Comparison of ENCODE assay signal across 17 cellular contexts in genomic region chr15:36577082-36577481, GRCh38. TPM values are rescaled to one million over a fixed set of nuclear protein-coding genes. Genes with fewer than 3 reads are reported as not detected.
A peak's percentile ranks its signal among the peaks of the same experiment; 100 is the strongest.
DNase-seq lines count a peak whose midpoint lies in the region; ATAC-seq, FAIRE-seq and TF ChIP-seq lines count a peak whose summit lies in the region.
"Had no signal": no experiment of that assay in that cellular context is flagged by ENCODE, and none has a peak within 500 bp of the region (broad histone marks: within the 10 kb centered on the region; RNA-seq: fewer than 3 reads in every experiment).

No MANE protein-coding gene starts in this region.

- H3K4me1 Mint-ChIP-seq in Caco-2 (ENCODE audit: low read depth, unreplicated experiment) = peaks cover 5% of the 10 kb centered on the region

- H3K4me3 Mint-ChIP-seq in Caco-2 (ENCODE audit: unreplicated experiment) = peak overlapping the region; percentile 18

- peaks cover 20% of the 10 kb centered on the region for H3K79me2 ChIP-seq in SK-N-SH (ENCODE audit: insufficient read depth)

- in situ Hi-C loops in gastrocnemius medialis (cut with MboI; ENCODE audit: low sequenced_read_pairs in 4 of 4) = no loop called here

- TF ChIP-seq RAD21 in SK-N-SH (IDR thresholded peaks at IDR 0.05; ENCODE audit: low read length) = no peak

- no peaks in the 10 kb centered on the region for H3K9me3 Mint-ChIP-seq in Caco-2 (ENCODE audit: unreplicated experiment)

- BruUV-seq in Caco-2 (replicated peaks; lab: Mats Ljungman, UMichigan) = no TSS peak

- no peaks in the 10 kb centered on the region for H3F3A ChIP-seq in SK-N-SH (replicated peaks; ENCODE audit: insufficient read depth)

- H3K9ac ChIP-seq in SK-N-SH = no peak overlapping the region

- peaks cover 8% of the 10 kb centered on the region; the same call in 1 of the 2 replicates for H3K4me1 ChIP-seq in Caco-2
- peaks cover 0 to 6% of the 10 kb centered on the region in 2 experiments; a peak in 2 of 4 replicates for H3K4me1 ChIP-seq in SK-N-SH (ENCODE audit: control insufficient read depth in 1 of 2, insufficient read depth in 2 of 2, low read depth in 1 of 2, low read length in 1 of 2)
- peaks cover 12 to 16% of the 10 kb centered on the region in 2 donors for H3K4me1 ChIP-seq in gastrocnemius medialis

- CTCF ChIA-PET in Caco-2 (lab: Charles Lee) = interaction anchor here (0.6 kb wide), 1 partner anchor 824 kb away, joined by 5 read pairs; no protein-coding TSS in a partner anchor
- CTCF ChIA-PET in SK-N-SH (lab: Yijun Ruan, JAX) = no interaction called here

- no peaks in the 10 kb centered on the region for H3K9me2 ChIP-seq in SK-N-SH

- DNase-seq in Caco-2 = no peak
- DNase-seq in SK-N-SH = no peak
- DNase-seq in left kidney (ENCODE audit: low read depth, low spot score) = peak; percentile 20
- no peak for DNase-seq in gastrocnemius medialis
- no peak for DNase-seq in DMS 273 (lab: John Stamatoyannopoulos, UW; ENCODE audit: unreplicated experiment)
- DNase-seq in NCI-H82 treated with DMSO at 0.1 percent for 48 hours (lab: John Stamatoyannopoulos, UW; ENCODE audit: unreplicated experiment) = no peak
- DNase-seq in GM19239 (ENCODE audit: insufficient read length, low spot score) = no peak
- DNase-seq: ACHN, AML-193, DMS53, NCI-H1105 treated with DMSO at 0.1 percent for 48 hours, NCI-H187, NCI-H446, OCI-M1 had no signal

- no peak for TF ChIP-seq POLR2A in gastrocnemius medialis (IDR thresholded peaks at IDR 0.05)

- H3K9me3 ChIP-seq in Caco-2 (no peaks in the 10 kb centered on the region), SK-N-SH (no peaks in the 10 kb centered on the region), gastrocnemius medialis (no peaks in the 10 kb centered on the region)
- H3K9me3 ChIP-seq: HAP-1, SJSA1 had no signal

- H3K27me3 ChIP-seq in Caco-2 (replicated peaks; ENCODE audit: control insufficient read depth, insufficient read depth, low read length) (no peaks in the 10 kb centered on the region), SK-N-SH (ENCODE audit: insufficient read depth) (no peaks in the 10 kb centered on the region), gastrocnemius medialis (no peaks in the 10 kb centered on the region)
- H3K27me3 ChIP-seq: SJSA1 had no signal

- POLR2A ChIA-PET in Caco-2 (lab: Charles Lee) = no interaction called here
- POLR2A ChIA-PET in SK-N-SH (lab: Yijun Ruan, JAX) = no interaction called here

- ATAC-seq in gastrocnemius medialis = no peak

- no peak for TF ChIP-seq CTCF in Caco-2 (IDR thresholded peaks at IDR 0.05; ENCODE audit: insufficient read depth in 1 of 2, low read depth in 1 of 2, low read length in 1 of 2, severe bottlenecking in 1 of 2, unreplicated experiment in 1 of 2)
- TF ChIP-seq CTCF in SK-N-SH (IDR thresholded peaks at IDR 0.05) = no peak
- no peak for TF ChIP-seq CTCF in gastrocnemius medialis (IDR thresholded peaks at IDR 0.05 in 4 of 5, conservative IDR thresholded peaks at IDR 0.05 in 1 of 5)

- 82% methylated on average over 4 of the region's 4 CpGs for WGBS in SK-N-SH (ENCODE audit: low lambda C conversion rate)

- H3K36me3 Mint-ChIP-seq in Caco-2 (ENCODE audit: insufficient read depth, unreplicated experiment) = peaks cover 15% of the 10 kb centered on the region

- no peaks in the 10 kb centered on the region for H3K27me3 Mint-ChIP-seq in Caco-2 (ENCODE audit: insufficient read depth, unreplicated experiment)

- intact Hi-C loops in Caco-2 (cut with micrococcal nuclease; ENCODE audit: unreplicated experiment) = loop anchor here (5.0 kb wide), 1 partner anchor 220 kb away; no protein-coding TSS in a partner anchor
- intact Hi-C loops in gastrocnemius medialis (cut with DNase I; ENCODE audit: low total_unique reads) = loop anchor here (10.0 kb wide), 1 partner anchor 1678 kb away; the partner anchor contains the start of gene SPRED1

- FAIRE-seq in GM19239 (lab: Jason Lieb, UNC) = no peak

- TF ChIP-seq EP300 in SK-N-SH (IDR thresholded peaks at IDR 0.05; ENCODE audit: borderline replicate concordance in 1 of 2, low read depth in 1 of 2, low read length in 1 of 2) = no peak

- no peak overlapping the region for H3K4me2 ChIP-seq in SK-N-SH

- H2AFZ ChIP-seq in SK-N-SH (ENCODE audit: low read depth) = no peak overlapping the region

- no peaks in the 10 kb centered on the region for H4K20me1 ChIP-seq in SK-N-SH (ENCODE audit: insufficient read depth)

- H3K4me3 ChIP-seq in Caco-2 (ENCODE audit: low read depth, low read length) (no peak overlapping the region), SK-N-SH (ENCODE audit: low read depth in 2 of 2, low read length in 1 of 2) (no peak overlapping the region), gastrocnemius medialis (no peak overlapping the region)
- H3K4me3 ChIP-seq: HAP-1, SJSA1 had no signal

- no peaks in the 10 kb centered on the region for H3K36me3 ChIP-seq in Caco-2 (ENCODE audit: control insufficient read depth, insufficient read depth, low read length)
- H3K36me3 ChIP-seq in SK-N-SH (replicated peaks in 1 of 2; ENCODE audit: control insufficient read depth in 1 of 2, insufficient read depth in 2 of 2, low read length in 1 of 2) = no peaks in the 10 kb centered on the region
- H3K36me3 ChIP-seq in gastrocnemius medialis = no peaks in the 10 kb centered on the region
- H3K36me3 ChIP-seq: HAP-1, SJSA1 had no signal

- H3K27ac ChIP-seq in SK-N-SH (ENCODE audit: low read depth in 2 of 2, low read length in 1 of 2) = peak overlapping the region in 1 of 2 experiments; percentile 53; a peak in 1 of 4 replicates
- H3K27ac ChIP-seq in gastrocnemius medialis = peak overlapping the region in 3 of 4 donors; percentile 3 to 43 (median 25)
- H3K27ac ChIP-seq: RWPE1, SJSA1 had no signal

- no peak overlapping the region for H3K27ac Mint-ChIP-seq in Caco-2 (ENCODE audit: unreplicated experiment)

TF ChIP-seq in SK-N-SH, 30 proteins besides CTCF, POLR2A, EP300 and RAD21:
- TF ChIP-seq TCF12 (IDR thresholded peaks at IDR 0.05) = peak; percentile 64
- TF ChIP-seq RXRA (IDR thresholded peaks at IDR 0.05; ENCODE audit: borderline replicate concordance, low read depth) = no peak
- TF ChIP-seq MXI1 (IDR thresholded peaks at IDR 0.05; ENCODE audit: low read depth, low read length) = no peak
- TF ChIP-seq EZH2phosphoT487 (IDR thresholded peaks at IDR 0.05; ENCODE audit: borderline replicate concordance, low read depth) = no peak
- TF ChIP-seq TEAD4 (IDR thresholded peaks at IDR 0.05; ENCODE audit: borderline replicate concordance, insufficient read depth) = no peak

RNA-seq across cellular contexts. Expression of gene CDIN1, which starts 2.3 kb away (rescaled TPM):
- total RNA-seq in Caco-2 (2022) = 18.6 and 23.2 TPM in 2 replicates
- polyA plus RNA-seq in SK-N-SH (2012; rRNA removed) = 12.7 and 20.2 TPM in 2 replicates
- 9.1 and 11.4 TPM in 2 replicates for polyA plus RNA-seq in SK-N-SH (2012; cell fraction: cytosol; rRNA removed)
- polyA plus RNA-seq in SK-N-SH (2012; cell fraction: nucleus; rRNA removed) = 18.0 and 28.8 TPM in 2 replicates
- 10 to 100 TPM in 3 of 4 donors, 1 to 10 TPM in 1; 9.3 to 25.1 (median 14.2) TPM for total RNA-seq in gastrocnemius medialis
